ENCODE assay signal across 38 cellular contexts in the genomic region with DNA sequence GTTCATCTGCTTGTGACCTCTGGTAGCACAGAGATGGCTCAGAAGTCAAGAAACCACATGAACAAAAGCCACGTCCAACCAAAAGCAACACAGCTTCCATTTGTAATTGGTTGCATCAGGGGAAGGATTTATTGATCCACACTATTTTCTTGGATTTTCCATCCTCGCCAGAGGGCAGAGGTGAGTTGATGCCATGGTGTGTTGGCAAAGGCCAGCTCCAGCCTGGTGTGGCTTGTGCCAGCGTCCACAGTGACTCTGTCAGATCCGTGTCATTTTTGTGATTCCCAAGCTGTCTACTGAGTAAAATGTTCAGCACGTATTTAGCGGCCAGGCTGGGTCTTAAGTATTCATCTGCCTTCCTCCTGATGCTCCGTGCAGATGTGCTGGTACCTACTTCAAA.
"Had no signal": no experiment of that assay in that cellular context is flagged by ENCODE, and none has a peak within 500 bp of the region (broad histone marks: within the 10 kb centered on the region; RNA-seq: fewer than 3 reads in every experiment).

No MANE protein-coding gene starts in this region.

- H3K36me3 ChIP-seq: adrenal gland, ascending aorta, brain microvascular endothelial cell, breast epithelium, cardiac muscle cell had no signal

- H3K27ac Mint-ChIP-seq: activated naive CD4-positive, alpha-beta T cell treated with anti-CD3 and anti-CD28 coated beads for 36 hours; activated naive CD4-positive, alpha-beta T cell treated with anti-CD3 and anti-CD28 coated beads, Interleukin-2, amount 10 ng/mL, durations not matched to agents 7 days and 5 days; activated naive CD4-positive, alpha-beta T cell treated with anti-CD3 and anti-CD28 coated beads, Interleukin-2, amount 50 U/mL, for 24 hours; activated naive CD4-positive, alpha-beta T cell treated with anti-CD3 and anti-CD28 coated beads, Interleukin-2, amount 50 U/mL, for 72 hours; activated naive CD8-positive, alpha-beta T cell; activated naive CD8-positive, alpha-beta T cell treated with anti-CD3 and anti-CD28 coated beads for 36 hours; activated naive CD8-positive, alpha-beta T cell treated with anti-CD3 and anti-CD28 coated beads, Interleukin-2, amount 10 ng/mL, durations not matched to agents 7 days and 5 days; activated naive CD8-positive, alpha-beta T cell treated with anti-CD3 and anti-CD28 coated beads, Interleukin-2, amount 50 U/mL, for 24 hours; activated T-cell treated with anti-CD3 and anti-CD28 coated beads, Interleukin-2, amount 50 U/mL, for 24 hours; activated T-cell treated with anti-CD3 and anti-CD28 coated beads, Interleukin-2, amount 50 U/mL, for 72 hours; activated T-helper 1 cell treated with anti-CD3 and anti-CD28 coated beads, Interleukin-12 subunit alpha, Interleukin-12 subunit beta, Interleukin-2, Interleukin-4 antibody, amounts not matched to agents 30 ng/mL and 10 ng/mL and 1 ng/mL, durations not matched to agents 14 hours and 24 hours and 36 hours; activated T-helper 17 cell treated with anti-CD3 and anti-CD28 coated beads, Interleukin-2, amount 50 U/mL, for 72 hours; activated T-helper 2 cell treated with anti-CD3 and anti-CD28 coated beads, Interferon-gamma antibody, Interleukin-2, Interleukin-4, amounts not matched to agents 10 μg/mL and 5 μg/mL and 100 μg/mL, durations not matched to agents 14 hours and 24 hours and 36 hours; brain had no signal

- H3K9me3 Mint-ChIP-seq: activated naive CD4-positive, alpha-beta T cell treated with anti-CD3 and anti-CD28 coated beads for 36 hours; activated naive CD4-positive, alpha-beta T cell treated with anti-CD3 and anti-CD28 coated beads, Interleukin-2, amount 10 ng/mL, durations not matched to agents 7 days and 5 days; activated naive CD4-positive, alpha-beta T cell treated with anti-CD3 and anti-CD28 coated beads, Interleukin-2, amount 50 U/mL, for 24 hours; activated naive CD4-positive, alpha-beta T cell treated with anti-CD3 and anti-CD28 coated beads, Interleukin-2, amount 50 U/mL, for 72 hours; activated naive CD8-positive, alpha-beta T cell treated with anti-CD3 and anti-CD28 coated beads for 36 hours; activated naive CD8-positive, alpha-beta T cell treated with anti-CD3 and anti-CD28 coated beads, Interleukin-2, amount 50 U/mL, for 24 hours; activated T-cell treated with anti-CD3 and anti-CD28 coated beads, Interleukin-2, amount 50 U/mL, for 24 hours; activated T-cell treated with anti-CD3 and anti-CD28 coated beads, Interleukin-2, amount 50 U/mL, for 4 hours; activated T-helper 1 cell treated with anti-CD3 and anti-CD28 coated beads, Interleukin-12 subunit alpha, Interleukin-12 subunit beta, Interleukin-2, Interleukin-4 antibody, amounts not matched to agents 30 ng/mL and 10 ng/mL and 1 ng/mL, durations not matched to agents 14 hours and 24 hours and 36 hours; activated T-helper 17 cell treated with anti-CD3 and anti-CD28 coated beads, Interleukin-2, amount 50 U/mL, for 72 hours; activated T-helper 2 cell treated with anti-CD3 and anti-CD28 coated beads, Interferon-gamma antibody, Interleukin-2, Interleukin-4, amounts not matched to agents 10 μg/mL and 5 μg/mL and 100 μg/mL, durations not matched to agents 14 hours and 24 hours and 36 hours; central memory CD8-positive, alpha-beta T cell had no signal

- H3K4me3 ChIP-seq: adrenal gland, ascending aorta, breast epithelium, cardiac muscle cell had no signal

- ATAC-seq: activated naive CD4-positive, alpha-beta T cell treated with anti-CD3 and anti-CD28 coated beads, Interleukin-2, amount 50 U/mL, for 72 hours; activated naive CD8-positive, alpha-beta T cell treated with anti-CD3 and anti-CD28 coated beads, Interleukin-2, amount 50 U/mL, for 24 hours; activated T-cell treated with anti-CD3 and anti-CD28 coated beads, Interleukin-2, amount 50 U/mL, for 4 hours; activated T-cell treated with anti-CD3 and anti-CD28 coated beads, Interleukin-2, amount 50 U/mL, for 72 hours; activated T-helper 17 cell treated with anti-CD3 and anti-CD28 coated beads, Interleukin-2, amount 50 U/mL, for 72 hours had no signal

- FAIRE-seq: bronchial epithelial cell had no signal

- H3K9me3 ChIP-seq: adrenal gland, ascending aorta, breast epithelium had no signal

- H3K27me3 Mint-ChIP-seq: activated naive CD4-positive, alpha-beta T cell treated with anti-CD3 and anti-CD28 coated beads, Interleukin-2, amount 10 ng/mL, durations not matched to agents 7 days and 5 days; activated naive CD4-positive, alpha-beta T cell treated with anti-CD3 and anti-CD28 coated beads, Interleukin-2, amount 50 U/mL, for 24 hours; activated naive CD8-positive, alpha-beta T cell; activated naive CD8-positive, alpha-beta T cell treated with anti-CD3 and anti-CD28 coated beads for 36 hours; activated naive CD8-positive, alpha-beta T cell treated with anti-CD3 and anti-CD28 coated beads, Interleukin-2, amount 10 ng/mL, durations not matched to agents 7 days and 5 days; activated naive CD8-positive, alpha-beta T cell treated with anti-CD3 and anti-CD28 coated beads, Interleukin-2, amount 50 U/mL, for 24 hours; activated T-helper 17 cell treated with anti-CD3 and anti-CD28 coated beads, Interleukin-2, amount 50 U/mL, for 72 hours; brain; central memory CD8-positive, alpha-beta T cell had no signal

- H3K27me3 ChIP-seq: adrenal gland, ascending aorta, brain microvascular endothelial cell, cardiac muscle cell had no signal

- H3K36me3 Mint-ChIP-seq: activated naive CD4-positive, alpha-beta T cell treated with anti-CD3 and anti-CD28 coated beads, Interleukin-2, amount 50 U/mL, for 24 hours; activated naive CD4-positive, alpha-beta T cell treated with anti-CD3 and anti-CD28 coated beads, Interleukin-2, amount 50 U/mL, for 72 hours; activated naive CD8-positive, alpha-beta T cell; activated naive CD8-positive, alpha-beta T cell treated with anti-CD3 and anti-CD28 coated beads for 36 hours; brain had no signal

- H3K4me3 Mint-ChIP-seq: activated naive CD4-positive, alpha-beta T cell treated with anti-CD3 and anti-CD28 coated beads for 36 hours; activated naive CD4-positive, alpha-beta T cell treated with anti-CD3 and anti-CD28 coated beads, Interleukin-2, amount 10 ng/mL, durations not matched to agents 7 days and 5 days; activated naive CD4-positive, alpha-beta T cell treated with anti-CD3 and anti-CD28 coated beads, Interleukin-2, amount 50 U/mL, for 24 hours; activated naive CD8-positive, alpha-beta T cell; activated naive CD8-positive, alpha-beta T cell treated with anti-CD3 and anti-CD28 coated beads for 36 hours; activated naive CD8-positive, alpha-beta T cell treated with anti-CD3 and anti-CD28 coated beads, Interleukin-2, amount 10 ng/mL, durations not matched to agents 7 days and 5 days; activated naive CD8-positive, alpha-beta T cell treated with anti-CD3 and anti-CD28 coated beads, Interleukin-2, amount 50 U/mL, for 24 hours; activated T-cell treated with anti-CD3 and anti-CD28 coated beads, Interleukin-2, amount 50 U/mL, for 24 hours; activated T-cell treated with anti-CD3 and anti-CD28 coated beads, Interleukin-2, amount 50 U/mL, for 4 hours; activated T-cell treated with anti-CD3 and anti-CD28 coated beads, Interleukin-2, amount 50 U/mL, for 72 hours; activated T-helper 1 cell treated with anti-CD3 and anti-CD28 coated beads, Interleukin-12 subunit alpha, Interleukin-12 subunit beta, Interleukin-2, Interleukin-4 antibody, amounts not matched to agents 30 ng/mL and 10 ng/mL and 1 ng/mL, durations not matched to agents 14 hours and 24 hours and 36 hours; activated T-helper 17 cell treated with anti-CD3 and anti-CD28 coated beads, Interleukin-2, amount 50 U/mL, for 72 hours; brain; central memory CD8-positive, alpha-beta T cell had no signal

- H3K27ac ChIP-seq: adrenal gland, ascending aorta, brain microvascular endothelial cell, breast epithelium, cardiac muscle cell had no signal

- DNase-seq: activated effector memory CD4-positive, alpha-beta T cell treated with anti-CD3 and anti-CD28 coated beads, Interleukin-2, amount 50 U/mL, for 16 hours; activated effector memory CD4-positive, alpha-beta T cell treated with Interleukin-2 at 50 U/mL for 16 hours; activated gamma-delta T cell; activated gamma-delta T cell treated with Interleukin-2 at 50 U/mL for 16 hours; activated naive CD4-positive, alpha-beta T cell; activated naive CD4-positive, alpha-beta T cell treated with anti-CD3 and anti-CD28 coated beads for 36 hours; activated naive CD4-positive, alpha-beta T cell treated with anti-CD3 and anti-CD28 coated beads, Interleukin-2, amount 10 ng/mL, durations not matched to agents 7 days and 5 days; activated naive CD4-positive, alpha-beta T cell treated with anti-CD3 and anti-CD28 coated beads, Interleukin-2, amount 50 U/mL, for 16 hours; activated naive CD4-positive, alpha-beta T cell treated with Interleukin-2 at 50 U/mL for 16 hours; activated naive CD8-positive, alpha-beta T cell treated with anti-CD3 and anti-CD28 coated beads for 36 hours; activated naive CD8-positive, alpha-beta T cell treated with anti-CD3 and anti-CD28 coated beads, Interleukin-2, amount 10 ng/mL, durations not matched to agents 7 days and 5 days; activated naive CD8-positive, alpha-beta T cell treated with anti-CD3 and anti-CD28 coated beads, Interleukin-2, amount 50 U/mL, for 24 hours; activated T-cell treated with anti-CD3 and anti-CD28 coated beads, Interleukin-2, amount 50 U/mL, for 1 hour; activated T-cell treated with anti-CD3 and anti-CD28 coated beads, Interleukin-2, amount 50 U/mL, for 24 hours; activated T-cell treated with anti-CD3 and anti-CD28 coated beads, Interleukin-2, amount 50 U/mL, for 4 hours; activated T-cell treated with anti-CD3 and anti-CD28 coated beads, Interleukin-2, amount 50 U/mL, for 48 hours; activated T-cell treated with anti-CD3 and anti-CD28 coated beads, Interleukin-2, amount 50 U/mL, for 72 hours; adrenal gland; amniotic stem cell; amygdala; anterior cingulate cortex; aorta; brain microvascular endothelial cell; caudate nucleus; central memory CD4-positive, alpha-beta T cell; cerebellar nuclear complex had no signal

- H3K4me1 Mint-ChIP-seq: brain; central memory CD8-positive, alpha-beta T cell had no signal

- H3K4me1 ChIP-seq: adrenal gland, ascending aorta, breast epithelium had no signal
